Comparison of ENCODE assay signal across 1 cellular context in the genomic region with DNA sequence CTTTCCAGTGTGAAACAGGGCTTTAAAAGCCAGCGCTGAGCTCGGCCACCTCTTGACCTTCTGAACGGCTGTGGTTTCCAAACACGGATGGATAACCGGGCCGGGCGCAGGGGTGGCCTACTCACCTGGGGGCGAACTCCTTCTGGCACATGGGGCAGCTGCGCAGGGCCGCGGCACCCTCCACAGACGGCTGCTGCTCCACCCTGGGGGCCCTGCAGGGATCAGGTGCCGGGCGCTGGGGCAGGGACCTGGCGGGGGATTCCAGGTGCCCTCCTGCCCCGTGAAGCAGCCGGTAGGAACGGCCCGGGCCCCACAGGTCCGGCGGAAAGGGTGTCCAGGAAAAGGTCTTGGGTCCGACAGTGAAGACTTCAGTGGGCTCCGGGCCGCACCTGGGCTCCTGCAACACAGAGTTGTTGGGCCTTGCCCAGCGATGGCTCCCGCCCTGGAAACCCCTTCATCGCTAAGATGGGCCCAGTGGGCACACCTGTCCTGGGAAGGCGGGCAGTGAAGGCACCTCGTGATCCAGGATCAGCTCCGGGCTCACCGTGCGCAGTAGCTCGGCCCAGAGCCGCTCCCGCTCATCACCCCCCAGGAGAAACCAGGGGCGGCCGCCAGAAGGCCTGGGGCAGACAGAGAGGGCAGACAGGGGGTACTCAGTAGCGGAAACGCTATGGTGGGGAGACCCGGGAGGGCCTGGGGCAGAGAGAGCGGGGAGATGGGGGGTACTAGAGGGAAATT.
TF ChIP-seq lines count a peak whose summit lies in the region.

No MANE protein-coding gene starts in this region.

TF ChIP-seq in HepG2, 621 proteins besides CTCF, POLR2A, EP300 and RAD21 (continued from another document and continues in another):
- 0 out of 4 replicates have a peak, but pooled peaks of 1 of the 2 experiments have one; percentile 44 for TF ChIP-seq HMGXB4 (CRISPR knock-in tag; IDR thresholded peaks at IDR 0.05; ENCODE audit: borderline replicate concordance in 1 of 2, low read depth in 1 of 2)
- TF ChIP-seq MAX (IDR thresholded peaks at IDR 0.05): peak; percentile 36; the same call in 1 of the 2 replicates
- TF ChIP-seq ZNF879 (CRISPR knock-in tag; IDR thresholded peaks at IDR 0.05): peak; percentile 64; the same call in 1 of the 2 replicates
- peak; percentile 11; the same call in 1 of the 2 replicates for TF ChIP-seq ZBTB38 (CRISPR knock-in tag; IDR thresholded peaks at IDR 0.05)
- 0 out of 2 replicates have a peak, but pooled peaks have one; percentile 29 for TF ChIP-seq TERF1 (CRISPR knock-in tag; IDR thresholded peaks at IDR 0.05)
- TF ChIP-seq MBD4 (IDR thresholded peaks at IDR 0.05; ENCODE audit: borderline replicate concordance, low read length): no peak
- 0 out of 2 replicates have a peak, but pooled peaks have one; percentile 32 for TF ChIP-seq ZNF256 (CRISPR knock-in tag; conservative IDR thresholded peaks at IDR 0.05)
- TF ChIP-seq DZIP1 (CRISPR knock-in tag; IDR thresholded peaks at IDR 0.05): 0 out of 2 replicates have a peak, but pooled peaks have one; percentile 58
- TF ChIP-seq, protein P1, sequence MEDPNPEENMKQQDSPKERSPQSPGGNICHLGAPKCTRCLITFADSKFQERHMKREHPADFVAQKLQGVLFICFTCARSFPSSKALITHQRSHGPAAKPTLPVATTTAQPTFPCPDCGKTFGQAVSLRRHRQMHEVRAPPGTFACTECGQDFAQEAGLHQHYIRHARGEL (CRISPR knock-in tag; IDR thresholded peaks at IDR 0.05): no peak
- TF ChIP-seq, protein P2, sequence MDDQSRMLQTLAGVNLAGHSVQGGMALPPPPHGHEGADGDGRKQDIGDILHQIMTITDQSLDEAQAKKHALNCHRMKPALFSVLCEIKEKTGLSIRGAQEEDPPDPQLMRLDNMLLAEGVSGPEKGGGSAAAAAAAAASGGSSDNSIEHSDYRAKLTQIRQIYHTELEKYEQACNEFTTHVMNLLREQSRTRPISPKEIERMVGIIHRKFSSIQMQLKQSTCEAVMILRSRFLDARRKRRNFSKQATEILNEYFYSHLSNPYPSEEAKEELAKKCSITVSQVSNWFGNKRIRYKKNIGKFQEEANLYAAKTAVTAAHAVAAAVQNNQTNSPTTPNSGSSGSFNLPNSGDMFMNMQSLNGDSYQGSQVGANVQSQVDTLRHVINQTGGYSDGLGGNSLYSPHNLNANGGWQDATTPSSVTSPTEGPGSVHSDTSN (CRISPR knock-in tag; IDR thresholded peaks at IDR 0.05; ENCODE audit: borderline replicate concordance): 0 out of 2 replicates have a peak, but pooled peaks have one; percentile 18
- no peak for TF ChIP-seq IRX3 (CRISPR knock-in tag; IDR thresholded peaks at IDR 0.05; ENCODE audit: borderline replicate concordance, low read depth)
- peak; percentile 67; the same call in 1 of the 2 replicates for TF ChIP-seq ZSCAN25 (CRISPR knock-in tag; IDR thresholded peaks at IDR 0.05)
- peak; percentile 72; the same call in 1 of the 2 replicates for TF ChIP-seq UBTF (CRISPR knock-in tag; IDR thresholded peaks at IDR 0.05)
- no peak for TF ChIP-seq ZNF335 (CRISPR knock-in tag; IDR thresholded peaks at IDR 0.05)
- TF ChIP-seq SP140L (CRISPR knock-in tag; IDR thresholded peaks at IDR 0.05; ENCODE audit: borderline replicate concordance): no peak
- peak; percentile 54; the same call in 1 of the 2 replicates for TF ChIP-seq ZNF547 (CRISPR knock-in tag; IDR thresholded peaks at IDR 0.05)
- no peak for TF ChIP-seq CENPT (CRISPR knock-in tag; IDR thresholded peaks at IDR 0.05; ENCODE audit: low read depth)
- TF ChIP-seq MTA1 (CRISPR knock-in tag; IDR thresholded peaks at IDR 0.05; ENCODE audit: borderline replicate concordance): peak; percentile 23; the same call in 1 of the 2 replicates
- TF ChIP-seq, protein P3, sequence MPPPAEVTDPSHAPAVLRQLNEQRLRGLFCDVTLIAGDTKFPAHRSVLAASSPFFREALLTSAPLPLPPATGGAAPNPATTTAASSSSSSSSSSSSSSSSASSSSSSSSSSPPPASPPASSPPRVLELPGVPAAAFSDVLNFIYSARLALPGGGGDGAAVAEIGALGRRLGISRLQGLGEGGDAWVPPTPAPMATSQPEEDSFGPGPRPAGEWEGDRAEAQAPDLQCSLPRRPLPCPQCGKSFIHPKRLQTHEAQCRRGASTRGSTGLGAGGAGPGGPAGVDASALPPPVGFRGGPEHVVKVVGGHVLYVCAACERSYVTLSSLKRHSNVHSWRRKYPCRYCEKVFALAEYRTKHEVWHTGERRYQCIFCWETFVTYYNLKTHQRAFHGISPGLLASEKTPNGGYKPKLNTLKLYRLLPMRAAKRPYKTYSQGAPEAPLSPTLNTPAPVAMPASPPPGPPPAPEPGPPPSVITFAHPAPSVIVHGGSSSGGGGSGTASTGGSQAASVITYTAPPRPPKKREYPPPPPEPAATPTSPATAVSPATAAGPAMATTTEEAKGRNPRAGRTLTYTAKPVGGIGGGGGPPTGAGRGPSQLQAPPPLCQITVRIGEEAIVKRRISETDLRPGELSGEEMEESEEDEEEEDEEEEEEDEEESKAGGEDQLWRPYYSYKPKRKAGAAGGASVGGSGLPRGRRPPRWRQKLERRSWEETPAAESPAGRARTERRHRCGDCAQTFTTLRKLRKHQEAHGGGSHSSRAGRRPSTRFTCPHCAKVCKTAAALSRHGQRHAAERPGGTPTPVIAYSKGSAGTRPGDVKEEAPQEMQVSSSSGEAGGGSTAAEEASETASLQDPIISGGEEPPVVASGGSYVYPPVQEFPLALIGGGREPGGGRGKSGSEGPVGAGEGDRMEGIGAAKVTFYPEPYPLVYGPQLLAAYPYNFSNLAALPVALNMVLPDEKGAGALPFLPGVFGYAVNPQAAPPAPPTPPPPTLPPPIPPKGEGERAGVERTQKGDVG (CRISPR knock-in tag; IDR thresholded peaks at IDR 0.05; ENCODE audit: borderline replicate concordance): peak; percentile 56; the same call in 1 of the 2 replicates
- TF ChIP-seq ZNF609 (CRISPR knock-in tag; IDR thresholded peaks at IDR 0.05; ENCODE audit: borderline replicate concordance): no peak
- no peak for TF ChIP-seq ZNF260 (CRISPR knock-in tag; IDR thresholded peaks at IDR 0.05; ENCODE audit: borderline replicate concordance, low read depth)
- TF ChIP-seq ZNF557 (CRISPR knock-in tag; IDR thresholded peaks at IDR 0.05): no peak
- 0 out of 2 replicates have a peak, but pooled peaks have one; percentile 46 for TF ChIP-seq RBFOX2 (IDR thresholded peaks at IDR 0.05; ENCODE audit: low read depth, low read length)
- TF ChIP-seq ESRRA (CRISPR knock-in tag; IDR thresholded peaks at IDR 0.05; ENCODE audit: low read depth): peak; percentile 24; the same call in 1 of the 2 replicates
- peak; percentile 72 for TF ChIP-seq ZFX (CRISPR knock-in tag; IDR thresholded peaks at IDR 0.05; ENCODE audit: low read depth)
- TF ChIP-seq SRY (CRISPR knock-in tag; IDR thresholded peaks at IDR 0.05): 0 out of 2 replicates have a peak, but pooled peaks have one; percentile 62
- TF ChIP-seq ZNF598 (CRISPR knock-in tag; IDR thresholded peaks at IDR 0.05; ENCODE audit: borderline replicate concordance): peak; percentile 73; the same call in 1 of the 2 replicates
- TF ChIP-seq, protein P4, sequence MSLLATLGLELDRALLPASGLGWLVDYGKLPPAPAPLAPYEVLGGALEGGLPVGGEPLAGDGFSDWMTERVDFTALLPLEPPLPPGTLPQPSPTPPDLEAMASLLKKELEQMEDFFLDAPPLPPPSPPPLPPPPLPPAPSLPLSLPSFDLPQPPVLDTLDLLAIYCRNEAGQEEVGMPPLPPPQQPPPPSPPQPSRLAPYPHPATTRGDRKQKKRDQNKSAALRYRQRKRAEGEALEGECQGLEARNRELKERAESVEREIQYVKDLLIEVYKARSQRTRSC (CRISPR knock-in tag; IDR thresholded peaks at IDR 0.05; ENCODE audit: low read depth): no peak
- TF ChIP-seq ZNF567 (CRISPR knock-in tag; IDR thresholded peaks at IDR 0.05; ENCODE audit: borderline replicate concordance): 0 out of 2 replicates have a peak, but pooled peaks have one; percentile 68
- peak; percentile 1; the same call in 1 of the 2 replicates for TF ChIP-seq SIN3A (IDR thresholded peaks at IDR 0.05; ENCODE audit: borderline replicate concordance, low read depth, low read length)
- TF ChIP-seq RELA (CRISPR knock-in tag; IDR thresholded peaks at IDR 0.05): no peak
- TF ChIP-seq ZKSCAN1 (IDR thresholded peaks at IDR 0.05; ENCODE audit: low read length): no peak
- TF ChIP-seq SRSF4 (IDR thresholded peaks at IDR 0.05; ENCODE audit: low read depth, low read length, poor library complexity, severe bottlenecking): no peak
